ENCODE assay signal across 15 cellular contexts in the genomic region with DNA sequence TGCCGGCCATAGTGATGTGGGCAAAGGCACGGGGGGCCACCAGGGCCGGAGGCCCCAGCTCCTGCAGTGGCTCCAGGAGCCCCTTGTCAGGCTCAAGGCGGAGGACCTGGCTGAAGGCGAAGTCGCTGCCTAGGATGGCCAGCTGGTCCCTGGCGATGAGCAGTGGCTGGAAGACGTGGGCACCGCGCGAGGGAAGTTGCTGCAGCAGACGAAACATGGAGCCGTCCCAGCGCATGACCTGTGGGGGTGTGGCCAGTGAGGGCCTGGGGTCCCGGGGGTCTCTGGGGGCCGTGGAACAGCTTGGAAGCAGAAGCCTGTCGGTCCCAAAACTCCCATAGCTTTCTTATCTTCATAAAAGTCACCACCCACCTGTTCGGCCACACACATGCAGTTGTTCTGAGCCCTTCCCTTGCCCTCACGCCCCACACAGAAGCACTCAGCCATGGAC. TPM values are rescaled to one million over a fixed set of nuclear protein-coding genes. Genes with fewer than 3 reads are reported as not detected.
DNase-seq lines count a peak whose midpoint lies in the region; ATAC-seq and TF ChIP-seq lines count a peak whose summit lies in the region.
"Had no signal": no experiment of that assay in that cellular context is flagged by ENCODE, and none has a peak within 500 bp of the region (broad histone marks: within the 10 kb centered on the region; RNA-seq: fewer than 3 reads in every experiment).

No MANE protein-coding gene starts in this region.

- peaks cover 9% of the 10 kb centered on the region for H3K27me3 Mint-ChIP-seq in dendritic cell treated with granulocyte-macrophage colony-stimulating factor and Interleukin-4, amounts not matched to agents 40 ng/mL and 50 ng/mL, for 4 days
- H3K27me3 Mint-ChIP-seq: activated naive CD8-positive, alpha-beta T cell treated with anti-CD3 and anti-CD28 coated beads, Interleukin-2, amount 50 U/mL, for 24 hours had no signal

- H3K9me3 ChIP-seq in right cardiac atrium (ENCODE audit: control insufficient read depth, low read length) = no peaks in the 10 kb centered on the region
- H3K9me3 ChIP-seq in parathyroid adenoma (ENCODE audit: control insufficient read depth, low read length) = no peaks in the 10 kb centered on the region

- H3K27me3 ChIP-seq in right cardiac atrium (ENCODE audit: control insufficient read depth, insufficient read depth) = no peaks in the 10 kb centered on the region
- H3K27me3 ChIP-seq in parathyroid adenoma (ENCODE audit: control insufficient read depth, insufficient read depth, low read length) = no peaks in the 10 kb centered on the region

- 86% methylated on average over 19 of the region's 19 CpGs for WGBS in right cardiac atrium

- H2AFZ ChIP-seq in parathyroid adenoma = no peak overlapping the region

- ATAC-seq in right cardiac atrium = no peak
- ATAC-seq in Right ventricle myocardium superior (ENCODE audit: poor library complexity) = no peak

- H3K4me3 ChIP-seq in right cardiac atrium (ENCODE audit: low read length) = no peak overlapping the region
- no peak overlapping the region for H3K4me3 ChIP-seq in parathyroid adenoma (ENCODE audit: low read depth, low read length)
- H3K4me3 ChIP-seq: GM12878 had no signal

- no peak overlapping the region for H3K9ac ChIP-seq in parathyroid adenoma
- H3K9ac ChIP-seq: KMS-11 had no signal

- H3K79me2 ChIP-seq in parathyroid adenoma = no peaks in the 10 kb centered on the region

- H3K4me1 ChIP-seq in right cardiac atrium (ENCODE audit: control insufficient read depth, insufficient read depth, low read length) (peaks cover 4% of the 10 kb centered on the region), parathyroid adenoma (peaks cover 10% of the 10 kb centered on the region)

- no peak for TF ChIP-seq CTCF in parathyroid adenoma (IDR thresholded peaks at IDR 0.05)

- peaks cover 5% of the 10 kb centered on the region for H3K36me3 Mint-ChIP-seq in dendritic cell treated with granulocyte-macrophage colony-stimulating factor and Interleukin-4, amounts not matched to agents 40 ng/mL and 50 ng/mL, for 4 days (ENCODE audit: low read depth)

- no peaks in the 10 kb centered on the region for H3K36me3 ChIP-seq in parathyroid adenoma (ENCODE audit: control insufficient read depth, insufficient read depth, low read length)

- H3K4me3 Mint-ChIP-seq in dendritic cell treated with granulocyte-macrophage colony-stimulating factor and Interleukin-4, amounts not matched to agents 40 ng/mL and 50 ng/mL, for 4 days = no peak overlapping the region

- H3K4me2 ChIP-seq in parathyroid adenoma (ENCODE audit: low read length) = no peak overlapping the region

- peak in 1 of 3 donors; percentile 67 for DNase-seq in right cardiac atrium
- no peak for DNase-seq in Right ventricle myocardium superior
- DNase-seq in NCI-H1105 treated with DMSO at 0.1 percent for 48 hours (lab: John Stamatoyannopoulos, UW) = no peak
- no peak for DNase-seq in kidney tubule cell (ENCODE audit: low spot score)
- no peak for DNase-seq in Kasumi-1 (lab: John Stamatoyannopoulos, UW)
- DNase-seq in dermis blood vessel endothelial cell = no peak
- DNase-seq: activated CD8-positive, alpha-beta memory T cell treated with anti-CD3 and anti-CD28 coated beads, Interleukin-2, amount 50 U/mL, for 4 hours; activated naive CD8-positive, alpha-beta T cell treated with anti-CD3 and anti-CD28 coated beads, Interleukin-2, amount 50 U/mL, for 24 hours had no signal

- intact Hi-C loops in right cardiac atrium (cut with DNase I) = no loop called here
- intact Hi-C loops in Right ventricle myocardium superior (cut with DNase I) = no loop called here
- intact Hi-C loops in dendritic cell treated with granulocyte-macrophage colony-stimulating factor and Interleukin-4, amounts not matched to agents 40 ng/mL and 50 ng/mL, for 4 days (cut with micrococcal nuclease) = no loop called here

- H3K27ac ChIP-seq in right cardiac atrium (ENCODE audit: low read length) = peak overlapping the region; percentile 25
- peak overlapping the region; percentile 24 for H3K27ac ChIP-seq in parathyroid adenoma
- H3K27ac ChIP-seq: KMS-11 had no signal

- H3K27ac Mint-ChIP-seq in dendritic cell treated with granulocyte-macrophage colony-stimulating factor and Interleukin-4, amounts not matched to agents 40 ng/mL and 50 ng/mL, for 4 days = peak overlapping the region; percentile 88

- peaks cover 50% of the 10 kb centered on the region for H3K4me1 Mint-ChIP-seq in dendritic cell treated with granulocyte-macrophage colony-stimulating factor and Interleukin-4, amounts not matched to agents 40 ng/mL and 50 ng/mL, for 4 days (ENCODE audit: low read depth)

- H3K9me3 Mint-ChIP-seq in dendritic cell treated with granulocyte-macrophage colony-stimulating factor and Interleukin-4, amounts not matched to agents 40 ng/mL and 50 ng/mL, for 4 days = no peaks in the 10 kb centered on the region
- H3K9me3 Mint-ChIP-seq: activated naive CD8-positive, alpha-beta T cell treated with anti-CD3 and anti-CD28 coated beads, Interleukin-2, amount 50 U/mL, for 24 hours had no signal

RNA-seq across cellular contexts. Expression of gene LGI4, which starts 9.6 kb away (rescaled TPM):
- total RNA-seq in right cardiac atrium (10 to 100 TPM; 25.0 to 40.9 (median 32.5) TPM), Right ventricle myocardium superior (8.1 TPM), dermis blood vessel endothelial cell (0.34 TPM in 1 of 2 replicates, not detected in the other)
- 35.6 TPM for polyA plus RNA-seq in right cardiac atrium
- total RNA-seq: Daoy, dermis microvascular lymphatic vessel endothelial cell, GM12878 had no signal

RNA-seq across cellular contexts. Expression of gene FXYD3, which starts 9.7 kb away (rescaled TPM):
- total RNA-seq in right cardiac atrium = 1 to 10 TPM; 2.2 to 5.7 (median 4.3) TPM
- polyA plus RNA-seq in right cardiac atrium = 5.2 TPM
- 1.3 TPM for total RNA-seq in Right ventricle myocardium superior
- 0.68 TPM in 1 of 2 replicates, not detected in the other for total RNA-seq in dermis blood vessel endothelial cell
- total RNA-seq: Daoy, dermis microvascular lymphatic vessel endothelial cell had no signal

RNA-seq across cellular contexts. Expression of gene FXYD1, which starts 13.3 kb away (rescaled TPM):
- total RNA-seq in right cardiac atrium = 100 to 1,000 TPM; 441 to 544 (median 499) TPM
- 289 TPM for polyA plus RNA-seq in right cardiac atrium
- 580 TPM for total RNA-seq in Right ventricle myocardium superior
- total RNA-seq in dermis blood vessel endothelial cell = not detected in 2 replicates
- total RNA-seq: Daoy, dermis microvascular lymphatic vessel endothelial cell had no signal

RNA-seq across cellular contexts. Expression of gene FXYD7, which starts 17.8 kb away (rescaled TPM):
- total RNA-seq in right cardiac atrium (under 1 TPM in 1 of 4 donors, not detected in 3; 0.40 TPM), Right ventricle myocardium superior (not detected), dermis blood vessel endothelial cell (not detected in 2 replicates)
- 0.25 TPM for polyA plus RNA-seq in right cardiac atrium
- total RNA-seq: dermis microvascular lymphatic vessel endothelial cell, smooth muscle cell had no signal
- polyA plus RNA-seq: smooth muscle cell had no signal

RNA-seq across cellular contexts. Expression of gene FXYD5, which starts 29.2 kb away (rescaled TPM):
- 10 to 100 TPM; 22.5 to 46.3 (median 31.0) TPM for total RNA-seq in right cardiac atrium
- 31.8 TPM for polyA plus RNA-seq in right cardiac atrium
- total RNA-seq in Right ventricle myocardium superior = 20.9 TPM
- total RNA-seq in dermis blood vessel endothelial cell = 17.2 and 19.3 TPM in 2 replicates

Comparison
In these comparisons a context has a peak if more than half of its experiments do, and no peak if none do; other contexts are left out.
1. RNA of gene FXYD1, which starts 13.3 kb away (total RNA-seq): 580 TPM in Right ventricle myocardium superior (single experiment) and 441 to 544 TPM in right cardiac atrium; not detected in dermis blood vessel endothelial cell; every median in the first group is over 100 times any median in the second.